Comparison of ENCODE assay signal across 8 cellular contexts in the genomic region with DNA sequence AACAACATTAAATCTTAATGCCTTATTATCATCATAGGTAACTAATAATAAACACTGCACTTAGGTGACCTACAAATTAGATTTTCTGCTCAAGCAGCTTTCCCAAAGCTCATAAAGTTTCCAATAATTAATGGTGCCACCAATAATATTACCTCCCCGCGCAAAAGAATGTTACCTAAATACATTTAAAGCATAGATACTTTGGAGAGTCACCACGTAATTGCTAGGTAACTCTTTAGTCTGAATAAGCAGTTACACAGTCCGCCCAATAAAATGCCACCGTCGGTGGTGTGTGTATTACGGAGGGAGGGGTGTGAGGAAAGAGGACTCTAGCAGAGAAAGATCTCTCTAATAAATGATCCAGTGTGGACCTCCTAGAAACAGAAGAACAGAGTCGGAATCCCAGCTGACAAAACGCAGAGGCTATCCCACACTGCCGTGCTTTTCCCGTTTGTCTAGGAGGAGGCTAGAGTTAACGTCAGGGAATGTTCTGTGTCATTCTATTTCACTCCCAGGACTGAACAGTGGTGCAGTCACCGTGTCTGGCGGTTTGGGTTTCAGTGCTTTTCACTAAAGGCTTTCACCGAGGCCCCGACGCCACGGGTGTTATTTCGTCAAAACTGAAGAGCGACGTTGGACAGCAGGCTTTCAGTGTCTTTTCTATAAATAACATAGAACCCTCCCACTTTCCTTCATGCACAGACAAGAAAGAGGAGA.
DNase-seq lines count a peak whose midpoint lies in the region.

No MANE protein-coding gene starts in this region.

- DNase-seq in GM04503 (ENCODE audit: low read depth) = peak; percentile 27
- peak; percentile 41 for DNase-seq in HCEC 1CT
- DNase-seq in MV-4-11 (lab: John Stamatoyannopoulos, UW) = peak; percentile 90
- peak; percentile 70 for DNase-seq in UCSD-AML1 (lab: John Stamatoyannopoulos, UW; ENCODE audit: unreplicated experiment)
- DNase-seq in caudate nucleus (lab: John Stamatoyannopoulos, UW) = peak in 48 of 61 donors; percentile 2 to 79 (median 38)
- DNase-seq in islet precursor cell = peak; percentile 74
- DNase-seq in stimulated activated CD4-positive, alpha-beta T cell treated with anti-CD3 and anti-CD28 coated beads, Interleukin-12 subunit alpha, Interleukin-12 subunit beta, amount 100 ng/mL, for 48 hours (ENCODE audit: low read depth in 2 of 3, low spot score in 1 of 3) = peak; percentile 21 to 47 (median 32)
- DNase-seq in KBM-7 = no peak

- in situ Hi-C loops in KBM-7 (cut with MboI; ENCODE audit: low pct_unique_long_range_greater_than_20kb, low sequenced_read_pairs) = no loop called here

- peak overlapping the region; percentile 95 for H3K27ac ChIP-seq in caudate nucleus (ENCODE audit: low read depth, low read length)
